Comparison of ENCODE assay signal across 27 cellular contexts in the genomic region with DNA sequence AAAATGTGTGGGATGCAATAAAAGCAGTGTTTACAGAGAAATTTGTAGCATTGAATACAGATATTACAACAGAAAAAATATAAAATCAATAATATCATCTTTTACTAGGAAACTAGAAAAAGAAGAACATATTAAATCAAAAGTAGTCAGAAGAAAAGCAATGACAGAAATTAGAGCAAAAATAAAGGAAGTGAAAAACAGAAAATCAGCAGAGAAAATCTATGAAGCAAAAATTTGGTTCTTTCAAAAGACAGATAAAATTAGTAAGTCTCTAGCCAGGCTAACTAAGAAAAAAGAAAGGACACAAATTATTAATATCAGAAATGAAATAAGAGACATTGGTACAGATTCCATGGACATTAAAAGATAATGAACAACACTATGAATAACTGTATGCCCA.
"Had no signal": no experiment of that assay in that cellular context is flagged by ENCODE, and none has a peak within 500 bp of the region (broad histone marks: within the 10 kb centered on the region; RNA-seq: fewer than 3 reads in every experiment).

No MANE protein-coding gene starts in this region.

- H3K27ac ChIP-seq: SJSA1 had no signal

- H3K4me1 ChIP-seq: SJSA1 had no signal

- DNase-seq: activated CD4-positive, alpha-beta memory T cell treated with anti-CD3 and anti-CD28 coated beads for 36 hours; activated CD4-positive, alpha-beta T cell treated with anti-CD3 and anti-CD28 coated beads for 1 hour; activated CD4-positive, alpha-beta T cell treated with anti-CD3 and anti-CD28 coated beads, Interleukin-2, amount 10 ng/mL, durations not matched to agents 7 days and 5 days; activated gamma-delta T cell; activated naive CD4-positive, alpha-beta T cell treated with anti-CD3 and anti-CD28 coated beads for 36 hours; activated T-cell treated with anti-CD3 and anti-CD28 coated beads for 4 hours; activated T-cell treated with anti-CD3 and anti-CD28 coated beads, Interleukin-2, amount 50 U/mL, for 48 hours; amygdala; Karpas-422; MM.1S; NCI-H1105 treated with DMSO at 0.1 percent for 48 hours; NCI-H1436 treated with DMSO at 0.1 percent for 48 hours; NCI-H187; NCI-H2081; NCI-H510A treated with DMSO at 0.1 percent for 48 hours; NCI-H69; SHP77 had no signal

- H3K4me3 Mint-ChIP-seq: activated CD4-positive, alpha-beta memory T cell treated with anti-CD3 and anti-CD28 coated beads for 36 hours; activated CD4-positive, alpha-beta T cell treated with anti-CD3 and anti-CD28 coated beads, Interleukin-2, amount 10 ng/mL, durations not matched to agents 7 days and 5 days; activated naive CD4-positive, alpha-beta T cell treated with anti-CD3 and anti-CD28 coated beads for 36 hours; activated naive CD8-positive, alpha-beta T cell; activated T-helper 17 cell treated with anti-CD3 and anti-CD28 coated beads, Interleukin-2, amount 50 U/mL, for 72 hours; brain; central memory CD8-positive, alpha-beta T cell; T-helper 1 cell treated with Interleukin-12 subunit alpha and Interleukin-12 subunit beta and Interleukin-4 antibody, amounts not matched to agents 30 μg/mL and 1 μg/mL, for 36 hours; WTC11 had no signal

- H3K4me3 ChIP-seq: SJSA1 had no signal

- FAIRE-seq: astrocyte, RCC 7860 had no signal

- H3K36me3 ChIP-seq: SJSA1 had no signal

- H3K27me3 ChIP-seq: SJSA1 had no signal

- ATAC-seq: activated T-helper 17 cell treated with anti-CD3 and anti-CD28 coated beads, Interleukin-2, amount 50 U/mL, for 72 hours; SK-N-SH treated with all-trans-retinoic acid at 6 μM for 48 hours; WTC11 had no signal

- H3K4me1 Mint-ChIP-seq: brain, WTC11 had no signal

- H3K9me3 ChIP-seq: SJSA1 had no signal

- H3K36me3 Mint-ChIP-seq: activated naive CD8-positive, alpha-beta T cell; brain had no signal

- H3K27ac Mint-ChIP-seq: activated CD4-positive, alpha-beta memory T cell treated with anti-CD3 and anti-CD28 coated beads for 36 hours; activated CD4-positive, alpha-beta T cell treated with anti-CD3 and anti-CD28 coated beads, Interleukin-2, amount 10 ng/mL, durations not matched to agents 7 days and 5 days; activated naive CD4-positive, alpha-beta T cell treated with anti-CD3 and anti-CD28 coated beads for 36 hours; activated naive CD8-positive, alpha-beta T cell; activated T-helper 17 cell treated with anti-CD3 and anti-CD28 coated beads, Interleukin-2, amount 50 U/mL, for 72 hours; brain; T-helper 1 cell treated with Interleukin-12 subunit alpha and Interleukin-12 subunit beta and Interleukin-4 antibody, amounts not matched to agents 30 μg/mL and 1 μg/mL, for 36 hours; WTC11 had no signal

- H3K9me3 Mint-ChIP-seq: activated naive CD4-positive, alpha-beta T cell treated with anti-CD3 and anti-CD28 coated beads for 36 hours; central memory CD8-positive, alpha-beta T cell; T-helper 1 cell treated with Interleukin-12 subunit alpha and Interleukin-12 subunit beta and Interleukin-4 antibody, amounts not matched to agents 30 μg/mL and 1 μg/mL, for 36 hours had no signal
